ENCODE assay signal across 1 cellular context in the genomic region with DNA sequence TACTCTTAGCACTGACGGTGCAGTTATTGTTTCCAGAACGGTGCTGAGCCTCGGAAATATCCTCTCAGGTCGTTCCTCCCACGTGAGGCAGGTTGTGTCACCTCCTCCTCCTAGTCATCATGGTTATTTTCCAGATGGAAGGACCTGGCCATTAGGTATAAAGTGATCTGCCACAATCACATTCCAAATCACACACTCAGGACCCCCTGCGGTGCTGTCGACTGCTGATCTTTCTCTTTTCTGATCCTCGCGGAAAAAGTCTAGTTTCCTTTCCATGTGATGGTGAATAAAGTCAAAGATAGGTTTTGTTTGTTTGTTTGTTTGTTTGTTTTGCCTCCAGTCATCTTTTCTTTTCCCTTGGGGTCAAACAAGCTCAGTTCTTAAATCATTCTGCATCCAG.
TF ChIP-seq lines count a peak whose summit lies in the region.

No MANE protein-coding gene starts in this region.

TF ChIP-seq in GM23338, 12 proteins besides CTCF, POLR2A, EP300 and RAD21 (continued from another document):
- TF ChIP-seq, protein P1, sequence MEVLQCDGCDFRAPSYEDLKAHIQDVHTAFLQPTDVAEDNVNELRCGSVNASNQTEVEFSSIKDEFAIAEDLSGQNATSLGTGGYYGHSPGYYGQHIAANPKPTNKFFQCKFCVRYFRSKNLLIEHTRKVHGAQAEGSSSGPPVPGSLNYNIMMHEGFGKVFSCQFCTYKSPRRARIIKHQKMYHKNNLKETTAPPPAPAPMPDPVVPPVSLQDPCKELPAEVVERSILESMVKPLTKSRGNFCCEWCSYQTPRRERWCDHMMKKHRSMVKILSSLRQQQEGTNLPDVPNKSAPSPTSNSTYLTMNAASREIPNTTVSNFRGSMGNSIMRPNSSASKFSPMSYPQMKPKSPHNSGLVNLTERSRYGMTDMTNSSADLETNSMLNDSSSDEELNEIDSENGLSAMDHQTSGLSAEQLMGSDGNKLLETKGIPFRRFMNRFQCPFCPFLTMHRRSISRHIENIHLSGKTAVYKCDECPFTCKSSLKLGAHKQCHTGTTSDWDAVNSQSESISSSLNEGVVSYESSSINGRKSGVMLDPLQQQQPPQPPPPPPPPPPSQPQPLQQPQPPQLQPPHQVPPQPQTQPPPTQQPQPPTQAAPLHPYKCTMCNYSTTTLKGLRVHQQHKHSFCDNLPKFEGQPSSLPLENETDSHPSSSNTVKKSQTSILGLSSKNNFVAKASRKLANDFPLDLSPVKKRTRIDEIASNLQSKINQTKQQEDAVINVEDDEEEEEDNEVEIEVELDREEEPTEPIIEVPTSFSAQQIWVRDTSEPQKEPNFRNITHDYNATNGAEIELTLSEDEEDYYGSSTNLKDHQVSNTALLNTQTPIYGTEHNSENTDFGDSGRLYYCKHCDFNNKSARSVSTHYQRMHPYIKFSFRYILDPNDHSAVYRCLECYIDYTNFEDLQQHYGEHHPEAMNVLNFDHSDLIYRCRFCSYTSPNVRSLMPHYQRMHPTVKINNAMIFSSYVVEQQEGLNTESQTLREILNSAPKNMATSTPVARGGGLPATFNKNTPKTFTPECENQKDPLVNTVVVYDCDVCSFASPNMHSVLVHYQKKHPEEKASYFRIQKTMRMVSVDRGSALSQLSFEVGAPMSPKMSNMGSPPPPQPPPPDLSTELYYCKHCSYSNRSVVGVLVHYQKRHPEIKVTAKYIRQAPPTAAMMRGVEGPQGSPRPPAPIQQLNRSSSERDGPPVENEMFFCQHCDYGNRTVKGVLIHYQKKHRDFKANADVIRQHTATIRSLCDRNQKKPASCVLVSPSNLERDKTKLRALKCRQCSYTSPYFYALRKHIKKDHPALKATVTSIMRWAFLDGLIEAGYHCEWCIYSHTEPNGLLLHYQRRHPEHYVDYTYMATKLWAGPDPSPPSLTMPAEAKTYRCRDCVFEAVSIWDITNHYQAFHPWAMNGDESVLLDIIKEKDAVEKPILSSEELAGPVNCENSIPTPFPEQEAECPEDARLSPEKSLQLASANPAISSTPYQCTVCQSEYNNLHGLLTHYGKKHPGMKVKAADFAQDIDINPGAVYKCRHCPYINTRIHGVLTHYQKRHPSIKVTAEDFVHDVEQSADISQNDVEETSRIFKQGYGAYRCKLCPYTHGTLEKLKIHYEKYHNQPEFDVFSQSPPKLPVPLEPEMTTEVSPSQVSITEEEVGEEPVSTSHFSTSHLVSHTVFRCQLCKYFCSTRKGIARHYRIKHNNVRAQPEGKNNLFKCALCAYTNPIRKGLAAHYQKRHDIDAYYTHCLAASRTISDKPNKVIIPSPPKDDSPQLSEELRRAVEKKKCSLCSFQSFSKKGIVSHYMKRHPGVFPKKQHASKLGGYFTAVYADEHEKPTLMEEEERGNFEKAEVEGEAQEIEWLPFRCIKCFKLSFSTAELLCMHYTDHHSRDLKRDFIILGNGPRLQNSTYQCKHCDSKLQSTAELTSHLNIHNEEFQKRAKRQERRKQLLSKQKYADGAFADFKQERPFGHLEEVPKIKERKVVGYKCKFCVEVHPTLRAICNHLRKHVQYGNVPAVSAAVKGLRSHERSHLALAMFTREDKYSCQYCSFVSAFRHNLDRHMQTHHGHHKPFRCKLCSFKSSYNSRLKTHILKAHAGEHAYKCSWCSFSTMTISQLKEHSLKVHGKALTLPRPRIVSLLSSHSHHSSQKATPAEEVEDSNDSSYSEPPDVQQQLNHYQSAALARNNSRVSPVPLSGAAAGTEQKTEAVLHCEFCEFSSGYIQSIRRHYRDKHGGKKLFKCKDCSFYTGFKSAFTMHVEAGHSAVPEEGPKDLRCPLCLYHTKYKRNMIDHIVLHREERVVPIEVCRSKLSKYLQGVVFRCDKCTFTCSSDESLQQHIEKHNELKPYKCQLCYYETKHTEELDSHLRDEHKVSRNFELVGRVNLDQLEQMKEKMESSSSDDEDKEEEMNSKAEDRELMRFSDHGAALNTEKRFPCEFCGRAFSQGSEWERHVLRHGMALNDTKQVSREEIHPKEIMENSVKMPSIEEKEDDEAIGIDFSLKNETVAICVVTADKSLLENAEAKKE (CRISPR knock-in tag; IDR thresholded peaks at IDR 0.05): no peak
- no peak for TF ChIP-seq CREB1 (CRISPR knock-in tag; IDR thresholded peaks at IDR 0.05; ENCODE audit: low read depth)
- TF ChIP-seq EZH2 (IDR thresholded peaks at IDR 0.05; ENCODE audit: low read depth, unreplicated experiment): no peak
